In genomic region chr2:85309699-85310321, GRCh38 we compare ENCODE assay signal across 1 cellular context.
TF ChIP-seq lines count a peak whose summit lies in the region.

No MANE protein-coding gene starts in this region.

TF ChIP-seq in WTC11, 78 proteins besides CTCF, POLR2A, EP300 and RAD21 (continued from another document):
- TF ChIP-seq ELF4 (CRISPR knock-in tag; IDR thresholded peaks at IDR 0.05; ENCODE audit: low read depth) (no peak), JUN (CRISPR knock-in tag; IDR thresholded peaks at IDR 0.05) (no peak), ATF1 (CRISPR knock-in tag; IDR thresholded peaks at IDR 0.05) (no peak), MYBL2 (CRISPR knock-in tag; IDR thresholded peaks at IDR 0.05) (no peak), SOX15 (CRISPR knock-in tag; IDR thresholded peaks at IDR 0.05) (no peak), TEAD1 (CRISPR knock-in tag; IDR thresholded peaks at IDR 0.05) (no peak), ARID4B (CRISPR knock-in tag; IDR thresholded peaks at IDR 0.05; ENCODE audit: borderline replicate concordance) (no peak), ZNF263 (CRISPR knock-in tag; IDR thresholded peaks at IDR 0.05; ENCODE audit: low read depth) (no peak), ZNF281 (CRISPR knock-in tag; IDR thresholded peaks at IDR 0.05) (no peak), RELA (CRISPR knock-in tag; IDR thresholded peaks at IDR 0.05; ENCODE audit: borderline replicate concordance) (no peak), IRF2 (CRISPR knock-in tag; IDR thresholded peaks at IDR 0.05; ENCODE audit: borderline replicate concordance, low read depth) (no peak)
- TF ChIP-seq, protein P1, sequence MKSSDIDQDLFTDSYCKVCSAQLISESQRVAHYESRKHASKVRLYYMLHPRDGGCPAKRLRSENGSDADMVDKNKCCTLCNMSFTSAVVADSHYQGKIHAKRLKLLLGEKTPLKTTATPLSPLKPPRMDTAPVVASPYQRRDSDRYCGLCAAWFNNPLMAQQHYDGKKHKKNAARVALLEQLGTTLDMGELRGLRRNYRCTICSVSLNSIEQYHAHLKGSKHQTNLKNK (CRISPR knock-in tag; IDR thresholded peaks at IDR 0.05) = no peak
- TF ChIP-seq, protein P2, sequence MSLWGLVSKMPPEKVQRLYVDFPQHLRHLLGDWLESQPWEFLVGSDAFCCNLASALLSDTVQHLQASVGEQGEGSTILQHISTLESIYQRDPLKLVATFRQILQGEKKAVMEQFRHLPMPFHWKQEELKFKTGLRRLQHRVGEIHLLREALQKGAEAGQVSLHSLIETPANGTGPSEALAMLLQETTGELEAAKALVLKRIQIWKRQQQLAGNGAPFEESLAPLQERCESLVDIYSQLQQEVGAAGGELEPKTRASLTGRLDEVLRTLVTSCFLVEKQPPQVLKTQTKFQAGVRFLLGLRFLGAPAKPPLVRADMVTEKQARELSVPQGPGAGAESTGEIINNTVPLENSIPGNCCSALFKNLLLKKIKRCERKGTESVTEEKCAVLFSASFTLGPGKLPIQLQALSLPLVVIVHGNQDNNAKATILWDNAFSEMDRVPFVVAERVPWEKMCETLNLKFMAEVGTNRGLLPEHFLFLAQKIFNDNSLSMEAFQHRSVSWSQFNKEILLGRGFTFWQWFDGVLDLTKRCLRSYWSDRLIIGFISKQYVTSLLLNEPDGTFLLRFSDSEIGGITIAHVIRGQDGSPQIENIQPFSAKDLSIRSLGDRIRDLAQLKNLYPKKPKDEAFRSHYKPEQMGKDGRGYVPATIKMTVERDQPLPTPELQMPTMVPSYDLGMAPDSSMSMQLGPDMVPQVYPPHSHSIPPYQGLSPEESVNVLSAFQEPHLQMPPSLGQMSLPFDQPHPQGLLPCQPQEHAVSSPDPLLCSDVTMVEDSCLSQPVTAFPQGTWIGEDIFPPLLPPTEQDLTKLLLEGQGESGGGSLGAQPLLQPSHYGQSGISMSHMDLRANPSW (CRISPR knock-in tag; conservative IDR thresholded peaks at IDR 0.05; ENCODE audit: low read depth) = no peak
- TF ChIP-seq, protein P3, sequence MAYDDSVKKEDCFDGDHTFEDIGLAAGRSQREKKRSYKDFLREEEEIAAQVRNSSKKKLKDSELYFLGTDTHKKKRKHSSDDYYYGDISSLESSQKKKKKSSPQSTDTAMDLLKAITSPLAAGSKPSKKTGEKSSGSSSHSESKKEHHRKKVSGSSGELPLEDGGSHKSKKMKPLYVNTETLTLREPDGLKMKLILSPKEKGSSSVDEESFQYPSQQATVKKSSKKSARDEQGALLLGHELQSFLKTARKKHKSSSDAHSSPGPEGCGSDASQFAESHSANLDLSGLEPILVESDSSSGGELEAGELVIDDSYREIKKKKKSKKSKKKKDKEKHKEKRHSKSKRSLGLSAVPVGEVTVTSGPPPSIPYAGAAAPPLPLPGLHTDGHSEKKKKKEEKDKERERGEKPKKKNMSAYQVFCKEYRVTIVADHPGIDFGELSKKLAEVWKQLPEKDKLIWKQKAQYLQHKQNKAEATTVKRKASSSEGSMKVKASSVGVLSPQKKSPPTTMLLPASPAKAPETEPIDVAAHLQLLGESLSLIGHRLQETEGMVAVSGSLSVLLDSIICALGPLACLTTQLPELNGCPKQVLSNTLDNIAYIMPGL (CRISPR knock-in tag; IDR thresholded peaks at IDR 0.05) = no peak
